Comparison of ENCODE assay signal across 13 cellular contexts in the genomic region with DNA sequence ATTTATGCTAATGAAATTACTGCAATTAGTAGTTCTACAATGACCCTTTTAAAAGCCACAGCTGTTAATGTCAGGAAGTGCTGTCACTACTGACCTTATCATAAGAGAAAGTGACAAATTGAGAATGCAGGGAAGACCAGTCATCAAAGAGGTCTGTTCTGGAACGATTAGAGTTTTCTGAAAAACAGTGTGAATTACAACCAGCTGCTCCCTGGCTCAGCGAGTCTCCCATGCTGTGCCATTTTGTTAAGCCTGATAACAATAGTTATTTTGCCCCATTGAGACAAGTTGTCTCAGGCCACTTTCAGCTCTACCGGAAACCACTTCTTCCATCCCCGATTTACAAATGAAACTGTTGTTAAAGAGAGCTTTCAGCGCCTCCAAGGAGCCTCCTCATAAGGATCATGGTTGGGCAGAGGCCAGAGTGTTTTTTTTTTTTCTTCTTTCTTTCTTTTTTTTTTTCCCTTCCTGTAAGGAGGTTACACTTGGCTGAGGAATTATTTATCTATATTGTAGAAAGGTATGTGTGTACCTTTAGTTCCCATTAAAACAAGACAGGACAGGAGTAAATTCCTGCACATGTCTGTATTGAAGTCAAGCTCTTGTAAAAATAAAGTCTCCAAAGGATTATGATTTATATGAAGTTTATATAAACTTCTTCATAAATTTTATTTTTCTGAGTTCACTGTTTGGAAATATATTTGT.
DNase-seq lines count a peak whose midpoint lies in the region; ATAC-seq, FAIRE-seq and TF ChIP-seq lines count a peak whose summit lies in the region.
"Had no signal": no experiment of that assay in that cellular context is flagged by ENCODE, and none has a peak within 500 bp of the region (broad histone marks: within the 10 kb centered on the region; RNA-seq: fewer than 3 reads in every experiment).

No MANE protein-coding gene starts in this region.

- H2BK5ac ChIP-seq in neuronal stem cell (ENCODE audit: low read length): no peak overlapping the region

- no peak overlapping the region for H2AK5ac ChIP-seq in neuronal stem cell (ENCODE audit: low read depth, low read length)

- TF ChIP-seq CTCF in pancreas (IDR thresholded peaks at IDR 0.05): no peak

- CTCF ChIA-PET in T-cell (lab: Charles Lee): interaction anchor here in 1 of 2 donors (0.9 kb wide), 1 partner anchor 515 kb away, joined by 3 read pairs; no protein-coding TSS in a partner anchor

- intact Hi-C loops in pancreas (cut with DNase I): no loop called here

- peak overlapping the region; percentile 6 for H2AFZ ChIP-seq in neuronal stem cell (ENCODE audit: low read length)

- no peak overlapping the region for H3K14ac ChIP-seq in neuronal stem cell (ENCODE audit: low read length)

- H2BK120ac ChIP-seq in neuronal stem cell (ENCODE audit: low read depth, low read length): no peak overlapping the region

- H3K9me3 ChIP-seq in neuronal stem cell (replicated peaks in 1 of 2; ENCODE audit: control insufficient read depth in 2 of 2, insufficient read depth in 1 of 2, low read depth in 1 of 2, low read length in 2 of 2): no peaks in the 10 kb centered on the region
- H3K9me3 ChIP-seq in pancreas: no peaks in the 10 kb centered on the region
- H3K9me3 ChIP-seq: ovary had no signal

- no peak overlapping the region for H3K27ac Mint-ChIP-seq in T-cell
- H3K27ac Mint-ChIP-seq: stimulated activated naive CD8-positive, alpha-beta T cell treated with anti-CD3 and anti-CD28 coated beads, Interleukin-15, Interleukin-2, amounts not matched to agents 100 ng/mL and 50 ng/mL, for 24 hours had no signal

- H2BK15ac ChIP-seq in neuronal stem cell (ENCODE audit: low read length): no peak overlapping the region

- no CpG with 5 or more reads among the region's 5 CpGs for WGBS in neuronal stem cell (ENCODE audit: extremely low coverage in 2 of 2, insufficient read length in 2 of 2, insufficient replicate concordance in 1 of 2), 2 donors
- WGBS in pancreas, 2 donors: 22 to 36% methylated on average over 5 of the region's 5 CpGs

- H3K23ac ChIP-seq in neuronal stem cell (ENCODE audit: low read depth, low read length, poor library complexity): no peak overlapping the region

- H3K27ac ChIP-seq in neuronal stem cell (replicated peaks; ENCODE audit: low read length) (no peak overlapping the region), pancreas (no peak overlapping the region)
- H3K27ac ChIP-seq: HL-60, ovary had no signal

- no peak overlapping the region for H3K4me2 ChIP-seq in neuronal stem cell (ENCODE audit: insufficient read depth, low read length, poor library complexity, severe bottlenecking)

- no peak overlapping the region for H3K4ac ChIP-seq in neuronal stem cell (ENCODE audit: low read length)

- peaks cover 0 to 4% (median 4%) of the 10 kb centered on the region in 3 donors for H3K4me1 Mint-ChIP-seq in T-cell

- H3K27me3 ChIP-seq in neuronal stem cell (ENCODE audit: control insufficient read depth in 3 of 3, insufficient read depth in 3 of 3, low read depth in 1 of 3, low read length in 3 of 3) (peaks cover 0 to 44% (median 0%) of the 10 kb centered on the region in 3 experiments), pancreas (no peaks in the 10 kb centered on the region)
- H3K27me3 ChIP-seq: ovary had no signal

- no peaks in the 10 kb centered on the region for H3K36me3 ChIP-seq in neuronal stem cell (replicated peaks in 1 of 2; ENCODE audit: control insufficient read depth in 2 of 2, insufficient read depth in 2 of 2, low read length in 2 of 2)
- no peaks in the 10 kb centered on the region for H3K36me3 ChIP-seq in pancreas
- H3K36me3 ChIP-seq: ovary had no signal

- TF ChIP-seq POLR2A in erythroblast (IDR thresholded peaks at IDR 0.05; ENCODE audit: low read length): no peak

- H2BK12ac ChIP-seq in neuronal stem cell (ENCODE audit: low read length): no peak overlapping the region

- peaks cover 5 to 9% of the 10 kb centered on the region in 2 donors for H3K27me3 Mint-ChIP-seq in T-cell

- no peaks in the 10 kb centered on the region for H3K9me3 Mint-ChIP-seq in T-cell
- H3K9me3 Mint-ChIP-seq: stimulated activated naive CD8-positive, alpha-beta T cell treated with anti-CD3 and anti-CD28 coated beads, Interleukin-15, Interleukin-2, amounts not matched to agents 100 ng/mL and 50 ng/mL, for 24 hours had no signal

- H3K4me3 Mint-ChIP-seq in T-cell: no peak overlapping the region
- H3K4me3 Mint-ChIP-seq: stimulated activated naive CD8-positive, alpha-beta T cell treated with anti-CD3 and anti-CD28 coated beads, Interleukin-15, Interleukin-2, amounts not matched to agents 100 ng/mL and 50 ng/mL, for 24 hours had no signal

- DNase-seq in DMS79 treated with DMSO at 0.1 percent for 48 hours (lab: John Stamatoyannopoulos, UW) (peak; percentile 2), DMS79 (lab: John Stamatoyannopoulos, UW) (no peak), NCI-H345 treated with DMSO at 0.1 percent for 48 hours (lab: John Stamatoyannopoulos, UW; ENCODE audit: unreplicated experiment) (peak; percentile 28), erythroblast (lab: John Stamatoyannopoulos, UW) (peak; percentile 46 to 67), neuronal stem cell (ENCODE audit: low spot score) (peak; percentile 31), NCI-H226 (no peak), T-cell (no peak), pancreas (no peak)
- DNase-seq: MV-4-11, ovary, T-helper 2 cell had no signal

- no peaks in the 10 kb centered on the region for H3K36me3 Mint-ChIP-seq in T-cell

- FAIRE-seq in pancreas (lab: Jason Lieb, UNC): no peak

- H3K18ac ChIP-seq in neuronal stem cell (ENCODE audit: low read length): no peak overlapping the region

- H4K91ac ChIP-seq in neuronal stem cell (ENCODE audit: low read depth, low read length, poor library complexity): no peak overlapping the region

- no peak for ATAC-seq in T-cell (replicated peaks in 1 of 4)
- ATAC-seq in pancreas: no peak

- H3K79me1 ChIP-seq in neuronal stem cell (ENCODE audit: low read depth, low read length): no peaks in the 10 kb centered on the region

- no peak overlapping the region for H4K8ac ChIP-seq in neuronal stem cell (ENCODE audit: low read depth, low read length)

- H3K4me1 ChIP-seq in neuronal stem cell (ENCODE audit: control insufficient read depth in 2 of 2, insufficient read depth in 1 of 2, low read depth in 1 of 2, low read length in 2 of 2): peaks cover 5 to 15% of the 10 kb centered on the region in 2 donors
- no peaks in the 10 kb centered on the region for H3K4me1 ChIP-seq in pancreas

- H3K4me3 ChIP-seq in neuronal stem cell (ENCODE audit: low read length in 2 of 2): no peak overlapping the region
- no peak overlapping the region for H3K4me3 ChIP-seq in pancreas
- H3K4me3 ChIP-seq: ovary had no signal

- no peak overlapping the region for H3K9ac ChIP-seq in neuronal stem cell (ENCODE audit: low read depth, low read length, poor library complexity)

- POLR2A ChIA-PET in T-cell (lab: Charles Lee): interaction anchor here in 1 of 2 donors (0.6 kb wide), 1 partner anchor 21 kb away, joined by 4 read pairs; no protein-coding TSS in a partner anchor

Comparison
In these comparisons a context has a peak if more than half of its experiments do, and no peak if none do; other contexts are left out.
1. DNase-seq: peak in DMS79 treated with DMSO at 0.1 percent for 48 hours (single experiment), NCI-H345 treated with DMSO at 0.1 percent for 48 hours (single experiment), erythroblast (2 of 2) and neuronal stem cell (single experiment); none in DMS79 (single experiment), NCI-H226 (single experiment), T-cell (0 of 34) and pancreas (0 of 6).